ENCODE assay signal across 8 cellular contexts in the genomic region with DNA sequence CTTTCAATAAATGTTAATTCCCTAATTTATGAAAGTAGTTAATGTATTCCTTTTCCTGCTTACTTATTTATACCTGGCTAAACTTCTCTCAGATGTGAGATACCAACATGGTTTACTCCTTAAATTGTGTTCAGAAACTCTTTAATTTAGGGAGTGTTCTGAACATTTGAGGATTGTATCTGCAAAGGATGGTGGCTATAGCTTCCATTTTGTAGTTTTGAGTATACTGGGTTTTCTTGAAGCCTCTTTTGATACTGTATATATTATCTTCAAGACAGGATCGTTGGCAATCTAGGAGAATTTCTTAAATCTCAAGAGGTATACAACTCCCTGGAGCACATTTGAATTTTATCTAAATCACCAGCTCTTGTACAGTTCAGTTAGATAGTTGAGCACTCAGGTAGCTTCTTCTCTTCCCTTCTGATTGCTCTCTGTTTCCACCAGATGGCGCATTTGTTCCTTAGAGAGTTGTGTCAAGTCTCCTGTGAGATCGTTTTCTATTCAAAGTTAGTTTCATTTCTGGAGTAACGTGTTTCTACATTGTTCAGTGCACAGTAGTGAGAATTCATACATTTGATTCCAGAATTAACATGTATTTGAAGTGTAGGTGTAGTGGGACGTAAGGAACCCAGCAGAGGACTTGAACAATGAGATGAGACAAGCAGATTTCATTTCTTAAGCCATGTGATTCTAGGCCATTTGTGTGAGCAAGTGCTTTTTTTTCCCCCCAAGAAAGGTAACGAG.
A peak's percentile ranks its signal among the peaks of the same experiment; 100 is the strongest.
DNase-seq lines count a peak whose midpoint lies in the region; ATAC-seq and TF ChIP-seq lines count a peak whose summit lies in the region.
"Not testable (repeated sequence)": the region's sequence is repeated elsewhere in the genome, so short reads cannot be mapped to it uniquely, and the experiment has no call there.

No MANE protein-coding gene starts in this region.

- not testable (repeated sequence) for H3K9me3 ChIP-seq in Karpas-422 (ENCODE audit: low read length); OCI-LY7 (ENCODE audit: low read length); subcutaneous abdominal adipose tissue (ENCODE audit: control insufficient read depth in 5 of 5, low read length in 5 of 5)

- H3K4me1 ChIP-seq in Karpas-422 (ENCODE audit: low read length); OCI-LY7 (ENCODE audit: insufficient read depth, low read length, poor library complexity, severe bottlenecking); subcutaneous abdominal adipose tissue (ENCODE audit: control insufficient read depth in 5 of 5, insufficient read depth in 5 of 5, low read length in 5 of 5): not testable (repeated sequence)

- H3K9ac ChIP-seq in Karpas-422 (ENCODE audit: low read length) (peak overlapping the region; percentile 66), subcutaneous abdominal adipose tissue (ENCODE audit: low read length in 5 of 5) (peak overlapping the region in 2 of 5 donors; percentile 56 to 59)

- peak overlapping the region; percentile 79 for H3K4me2 ChIP-seq in Karpas-422 (ENCODE audit: low read depth, low read length, poor library complexity, severe bottlenecking)
- peak overlapping the region; percentile 80 for H3K4me2 ChIP-seq in OCI-LY7 (ENCODE audit: low read length)

- peak; percentile 73 for ATAC-seq in GM21737 (IDR thresholded peaks at IDR 0.05; ENCODE audit: unreplicated experiment)

- not testable (repeated sequence) for BruUV-seq in OCI-LY7 (replicated peaks; lab: Mats Ljungman, UMichigan)

- H2AFZ ChIP-seq in Karpas-422 (ENCODE audit: low read length), result 0 out of 2 replicates have a peak overlapping the region, but pooled peaks have one; percentile 43
- H2AFZ ChIP-seq in OCI-LY7 (ENCODE audit: low read length), result not testable (repeated sequence)

- intact Hi-C loops in OCI-LY7 (cut with micrococcal nuclease; ENCODE audit: unreplicated experiment), result not testable (repeated sequence)

- DNase-seq in ELR (ENCODE audit: low read depth) (peak; percentile 58), Karpas-422 (peak; percentile 80), OCI-LY7 (ENCODE audit: low spot score) (peak; percentile 63), midbrain (lab: John Stamatoyannopoulos, UW) (peak; percentile 68)
- DNase-seq in activated CD8-positive, alpha-beta memory T cell treated with anti-CD3 and anti-CD28 coated beads, Interleukin-2, amount 50 U/mL, for 4 hours, result peak; percentile 28
- DNase-seq in epithelial cell of proximal tubule (ENCODE audit: low read depth), result not testable (repeated sequence)

- CTCF ChIA-PET in OCI-LY7 (lab: Charles Lee; ENCODE audit: unreplicated experiment), result not testable (repeated sequence)

- peaks cover 17% of the 10 kb centered on the region; the same call in 1 of the 2 replicates for H3K79me2 ChIP-seq in Karpas-422 (ENCODE audit: low read length)
- H3K79me2 ChIP-seq in OCI-LY7 (ENCODE audit: insufficient read depth, low read depth, low read length), result not testable (repeated sequence)

- POLR2A ChIA-PET in OCI-LY7 (lab: Charles Lee), result not testable (repeated sequence)

- not testable (repeated sequence) for H3K9me2 ChIP-seq in Karpas-422 (replicated peaks; ENCODE audit: insufficient read depth, low read length); OCI-LY7 (ENCODE audit: insufficient read depth, low read length)

- peak overlapping the region; percentile 61; the same call in 1 of the 2 replicates for H3K4me3 ChIP-seq in Karpas-422 (ENCODE audit: low read length)
- H3K4me3 ChIP-seq in OCI-LY7 (ENCODE audit: low read depth, low read length, poor library complexity, severe bottlenecking), result peak overlapping the region; percentile 53
- peak overlapping the region; percentile 22 for H3K4me3 ChIP-seq in epithelial cell of proximal tubule (ENCODE audit: low read depth, low read length)
- H3K4me3 ChIP-seq in subcutaneous abdominal adipose tissue (ENCODE audit: low read depth in 1 of 5, low read length in 5 of 5), result peak overlapping the region in 1 of 5 donors; percentile 40

- not testable (repeated sequence) for H3K36me3 ChIP-seq in Karpas-422 (ENCODE audit: insufficient read depth, low read length); subcutaneous abdominal adipose tissue (ENCODE audit: control insufficient read depth in 5 of 5, insufficient read depth in 5 of 5, low read length in 5 of 5)
- peaks cover 13% of the 10 kb centered on the region for H3K36me3 ChIP-seq in OCI-LY7 (ENCODE audit: insufficient read depth, low read length)

- TF ChIP-seq CTCF in OCI-LY7 (conservative IDR thresholded peaks at IDR 0.05; ENCODE audit: low read length) (peak; percentile 76), epithelial cell of proximal tubule (conservative IDR thresholded peaks at IDR 0.05; ENCODE audit: low read depth, low read length) (peak; percentile 50)

- not testable (repeated sequence) for H3K27me3 ChIP-seq in Karpas-422 (ENCODE audit: low read length); subcutaneous abdominal adipose tissue (ENCODE audit: control insufficient read depth in 5 of 5, insufficient read depth in 4 of 5, low read length in 5 of 5)

- H3K27ac ChIP-seq in Karpas-422 (ENCODE audit: low read length) (peak overlapping the region; percentile 62), OCI-LY7 (ENCODE audit: low read depth, low read length, poor library complexity, severe bottlenecking) (peak overlapping the region; percentile 29), subcutaneous abdominal adipose tissue (ENCODE audit: low read depth, low read length) (peak overlapping the region; percentile 57)

- H4K20me1 ChIP-seq in Karpas-422 (ENCODE audit: insufficient read depth, low read depth, low read length); OCI-LY7 (ENCODE audit: insufficient read depth, low read length): not testable (repeated sequence)
